Comparison of ENCODE assay signal across 7 cellular contexts in genomic region chr11:3554606-3555005, GRCh38.
DNase-seq lines count a peak whose midpoint lies in the region; ATAC-seq and TF ChIP-seq lines count a peak whose summit lies in the region.
"Not testable (repeated sequence)": the region's sequence is repeated elsewhere in the genome, so short reads cannot be mapped to it uniquely, and the experiment has no call there.

No MANE protein-coding gene starts in this region.

- H3K4me1 Mint-ChIP-seq in activated B cell treated with CpG ODN at 0.5 μM for 24 hours; activated CD8-positive, alpha-beta T cell treated with anti-CD3 and anti-CD28 coated beads for 36 hours (ENCODE audit: low read depth); activated naive CD8-positive, alpha-beta T cell (ENCODE audit: low read depth); neural crest cell: not testable (repeated sequence)
- H3K4me1 Mint-ChIP-seq in activated T-helper 17 cell treated with anti-CD3 and anti-CD28 coated beads, Interleukin-2, amount 50 U/mL, for 72 hours = peaks cover 15% of the 10 kb centered on the region

- H3K27ac ChIP-seq in HEK293 (ENCODE audit: extremely low read depth, low read depth, low read length) = not testable (repeated sequence)

- H3K9me3 Mint-ChIP-seq in activated B cell treated with CpG ODN at 0.5 μM for 24 hours; activated CD8-positive, alpha-beta T cell treated with anti-CD3 and anti-CD28 coated beads for 36 hours; activated T-helper 17 cell treated with anti-CD3 and anti-CD28 coated beads, Interleukin-2, amount 50 U/mL, for 72 hours; activated naive CD8-positive, alpha-beta T cell (ENCODE audit: low read depth); neural crest cell: not testable (repeated sequence)

- not testable (repeated sequence) for H3K36me3 ChIP-seq in HEK293 (ENCODE audit: control insufficient read depth in 2 of 2, insufficient read depth in 1 of 2, low read length in 2 of 2)

- H3K27ac Mint-ChIP-seq in activated B cell treated with CpG ODN at 0.5 μM for 24 hours = not testable (repeated sequence)
- peak overlapping the region; percentile 84 for H3K27ac Mint-ChIP-seq in activated CD8-positive, alpha-beta T cell treated with anti-CD3 and anti-CD28 coated beads for 36 hours
- H3K27ac Mint-ChIP-seq in activated T-helper 17 cell treated with anti-CD3 and anti-CD28 coated beads, Interleukin-2, amount 50 U/mL, for 72 hours = peak overlapping the region; percentile 97
- peak overlapping the region; percentile 66 for H3K27ac Mint-ChIP-seq in activated naive CD8-positive, alpha-beta T cell
- peak overlapping the region; percentile 31 for H3K27ac Mint-ChIP-seq in neural crest cell (ENCODE audit: unreplicated experiment)

- not testable (repeated sequence) for H3K36me3 Mint-ChIP-seq in activated B cell treated with CpG ODN at 0.5 μM for 24 hours (ENCODE audit: low read depth); activated CD8-positive, alpha-beta T cell treated with anti-CD3 and anti-CD28 coated beads for 36 hours (ENCODE audit: low read depth); activated T-helper 17 cell treated with anti-CD3 and anti-CD28 coated beads, Interleukin-2, amount 50 U/mL, for 72 hours (ENCODE audit: low read depth); activated naive CD8-positive, alpha-beta T cell; neural crest cell (ENCODE audit: low read depth)

- not testable (repeated sequence) for TF ChIP-seq CTCF in HEK293 (tag by site-specific recombination; IDR thresholded peaks at IDR 0.05); activated B cell treated with CpG ODN at 0.5 μM for 24 hours (IDR thresholded peaks at IDR 0.05); activated CD8-positive, alpha-beta T cell treated with anti-CD3 and anti-CD28 coated beads for 36 hours (IDR thresholded peaks at IDR 0.05); neural crest cell (conservative IDR thresholded peaks at IDR 0.05)

- POLR2A ChIA-PET in HEK293 (lab: Yijun Ruan, JAX); activated B cell treated with CpG ODN at 0.5 μM for 24 hours (lab: Charles Lee); activated CD8-positive, alpha-beta T cell treated with anti-CD3 and anti-CD28 coated beads for 36 hours (lab: Charles Lee): not testable (repeated sequence)

- CTCF ChIA-PET in HEK293 (lab: Yijun Ruan, JAX); activated B cell treated with CpG ODN at 0.5 μM for 24 hours (lab: Charles Lee); activated CD8-positive, alpha-beta T cell treated with anti-CD3 and anti-CD28 coated beads for 36 hours (lab: Charles Lee): not testable (repeated sequence)

- H3K4me3 ChIP-seq in HEK293 (ENCODE audit: low read depth, low read length) = not testable (repeated sequence)

- H3K4me3 Mint-ChIP-seq in activated B cell treated with CpG ODN at 0.5 μM for 24 hours = peak overlapping the region; percentile 32
- peak overlapping the region; percentile 43 for H3K4me3 Mint-ChIP-seq in activated CD8-positive, alpha-beta T cell treated with anti-CD3 and anti-CD28 coated beads for 36 hours
- peak overlapping the region; percentile 82 for H3K4me3 Mint-ChIP-seq in activated T-helper 17 cell treated with anti-CD3 and anti-CD28 coated beads, Interleukin-2, amount 50 U/mL, for 72 hours
- H3K4me3 Mint-ChIP-seq in activated naive CD8-positive, alpha-beta T cell; neural crest cell: not testable (repeated sequence)

- not testable (repeated sequence) for ATAC-seq in activated B cell treated with CpG ODN at 0.5 μM for 24 hours (ENCODE audit: low read depth); activated CD8-positive, alpha-beta T cell treated with anti-CD3 and anti-CD28 coated beads for 36 hours; activated T-helper 17 cell treated with anti-CD3 and anti-CD28 coated beads, Interleukin-2, amount 50 U/mL, for 72 hours (replicated peaks)

- H3K27me3 Mint-ChIP-seq in activated B cell treated with CpG ODN at 0.5 μM for 24 hours (peaks cover 11% of the 10 kb centered on the region), neural crest cell (ENCODE audit: low read depth) (peaks cover 39% of the 10 kb centered on the region)
- H3K27me3 Mint-ChIP-seq in activated CD8-positive, alpha-beta T cell treated with anti-CD3 and anti-CD28 coated beads for 36 hours = peaks cover 14% of the 10 kb centered on the region
- H3K27me3 Mint-ChIP-seq in activated T-helper 17 cell treated with anti-CD3 and anti-CD28 coated beads, Interleukin-2, amount 50 U/mL, for 72 hours; activated naive CD8-positive, alpha-beta T cell: not testable (repeated sequence)

- DNase-seq in activated B cell treated with CpG ODN at 0.5 μM for 24 hours; neural crest cell (ENCODE audit: low read depth, low spot score): not testable (repeated sequence)
- DNase-seq in activated CD8-positive, alpha-beta T cell treated with anti-CD3 and anti-CD28 coated beads for 36 hours = peak; percentile 21
- DNase-seq in stimulated activated CD4-positive, alpha-beta T cell treated with anti-CD3 and anti-CD28 coated beads, Interleukin-2, amount 100 ng/mL, for 48 hours = peak; percentile 4 to 25

- intact Hi-C loops in activated B cell treated with CpG ODN at 0.5 μM for 24 hours (cut with micrococcal nuclease); activated CD8-positive, alpha-beta T cell treated with anti-CD3 and anti-CD28 coated beads for 36 hours (cut with micrococcal nuclease): not testable (repeated sequence)

- H3K9me3 ChIP-seq in HEK293 (ENCODE audit: control insufficient read depth, insufficient read depth, low read depth, low read length) = not testable (repeated sequence)

- H3K4me1 ChIP-seq in HEK293 (ENCODE audit: control insufficient read depth, insufficient read depth, low read length) = not testable (repeated sequence)

TF ChIP-seq in HEK293, 187 proteins besides CTCF, POLR2A, EP300 and RAD21:
- TF ChIP-seq EGR2 (tag by site-specific recombination; IDR thresholded peaks at IDR 0.05; ENCODE audit: low read depth) = peak; percentile 66; the same call in 1 of the 2 replicates
- TF ChIP-seq ZFHX2 (tag by site-specific recombination; conservative IDR thresholded peaks at IDR 0.05) = peak; percentile 66
